In genomic region chr16:56626685-56627084, GRCh38 we compare ENCODE assay signal across 2 cellular contexts.
TF ChIP-seq lines count a peak whose summit lies in the region.

No MANE protein-coding gene starts in this region.

TF ChIP-seq in SK-N-SH, 30 proteins besides CTCF, POLR2A, EP300 and RAD21 (continued from another document):
- TF ChIP-seq ZBTB33 (IDR thresholded peaks at IDR 0.05; ENCODE audit: borderline replicate concordance, low read depth) (no peak), TCF12 (IDR thresholded peaks at IDR 0.05) (no peak), FOXJ3 (CRISPR knock-in tag; IDR thresholded peaks at IDR 0.05) (no peak), NRF1 (IDR thresholded peaks at IDR 0.05; ENCODE audit: low read depth, low read length) (no peak), RFX5 (IDR thresholded peaks at IDR 0.05; ENCODE audit: low read length) (no peak), USF2 (IDR thresholded peaks at IDR 0.05; ENCODE audit: borderline replicate concordance, low read depth, low read length) (no peak), GATA2 (CRISPR knock-in tag; IDR thresholded peaks at IDR 0.05) (no peak), MEF2A (IDR thresholded peaks at IDR 0.05; ENCODE audit: borderline replicate concordance, low read depth) (no peak), TEAD4 (IDR thresholded peaks at IDR 0.05; ENCODE audit: borderline replicate concordance, insufficient read depth) (no peak), SIN3A (IDR thresholded peaks at IDR 0.05; ENCODE audit: borderline replicate concordance, low read depth, low read length) (no peak), NFIC (IDR thresholded peaks at IDR 0.05; ENCODE audit: borderline replicate concordance) (no peak), RXRA (IDR thresholded peaks at IDR 0.05; ENCODE audit: borderline replicate concordance, low read depth) (no peak), TAF1 (IDR thresholded peaks at IDR 0.05; ENCODE audit: borderline replicate concordance, low read depth, low read length) (no peak), SMC3 (IDR thresholded peaks at IDR 0.05; ENCODE audit: low read depth, low read length) (no peak)
- TF ChIP-seq, protein P1, sequence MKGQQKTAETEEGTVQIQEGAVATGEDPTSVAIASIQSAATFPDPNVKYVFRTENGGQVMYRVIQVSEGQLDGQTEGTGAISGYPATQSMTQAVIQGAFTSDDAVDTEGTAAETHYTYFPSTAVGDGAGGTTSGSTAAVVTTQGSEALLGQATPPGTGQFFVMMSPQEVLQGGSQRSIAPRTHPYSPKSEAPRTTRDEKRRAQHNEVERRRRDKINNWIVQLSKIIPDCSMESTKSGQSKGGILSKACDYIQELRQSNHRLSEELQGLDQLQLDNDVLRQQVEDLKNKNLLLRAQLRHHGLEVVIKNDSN (IDR thresholded peaks at IDR 0.05; ENCODE audit: borderline replicate concordance, low read depth), result no peak
- TF ChIP-seq, protein P2, sequence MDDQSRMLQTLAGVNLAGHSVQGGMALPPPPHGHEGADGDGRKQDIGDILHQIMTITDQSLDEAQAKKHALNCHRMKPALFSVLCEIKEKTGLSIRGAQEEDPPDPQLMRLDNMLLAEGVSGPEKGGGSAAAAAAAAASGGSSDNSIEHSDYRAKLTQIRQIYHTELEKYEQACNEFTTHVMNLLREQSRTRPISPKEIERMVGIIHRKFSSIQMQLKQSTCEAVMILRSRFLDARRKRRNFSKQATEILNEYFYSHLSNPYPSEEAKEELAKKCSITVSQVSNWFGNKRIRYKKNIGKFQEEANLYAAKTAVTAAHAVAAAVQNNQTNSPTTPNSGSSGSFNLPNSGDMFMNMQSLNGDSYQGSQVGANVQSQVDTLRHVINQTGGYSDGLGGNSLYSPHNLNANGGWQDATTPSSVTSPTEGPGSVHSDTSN (IDR thresholded peaks at IDR 0.05), result no peak

TF ChIP-seq in SK-N-SH treated with all-trans-retinoic acid at 6 μM for 48 hours, 23 proteins besides CTCF, POLR2A, EP300 and RAD21 (continued from another document):
- no peak for TF ChIP-seq PATZ1 (CRISPR knock-in tag; IDR thresholded peaks at IDR 0.05; ENCODE audit: borderline replicate concordance)
- no peak for TF ChIP-seq ZFP3 (CRISPR knock-in tag; IDR thresholded peaks at IDR 0.05)
- TF ChIP-seq PPARA (CRISPR knock-in tag; IDR thresholded peaks at IDR 0.05; ENCODE audit: borderline replicate concordance), result no peak
- no peak for TF ChIP-seq RARB (CRISPR knock-in tag; IDR thresholded peaks at IDR 0.05)
- TF ChIP-seq, protein P3, sequence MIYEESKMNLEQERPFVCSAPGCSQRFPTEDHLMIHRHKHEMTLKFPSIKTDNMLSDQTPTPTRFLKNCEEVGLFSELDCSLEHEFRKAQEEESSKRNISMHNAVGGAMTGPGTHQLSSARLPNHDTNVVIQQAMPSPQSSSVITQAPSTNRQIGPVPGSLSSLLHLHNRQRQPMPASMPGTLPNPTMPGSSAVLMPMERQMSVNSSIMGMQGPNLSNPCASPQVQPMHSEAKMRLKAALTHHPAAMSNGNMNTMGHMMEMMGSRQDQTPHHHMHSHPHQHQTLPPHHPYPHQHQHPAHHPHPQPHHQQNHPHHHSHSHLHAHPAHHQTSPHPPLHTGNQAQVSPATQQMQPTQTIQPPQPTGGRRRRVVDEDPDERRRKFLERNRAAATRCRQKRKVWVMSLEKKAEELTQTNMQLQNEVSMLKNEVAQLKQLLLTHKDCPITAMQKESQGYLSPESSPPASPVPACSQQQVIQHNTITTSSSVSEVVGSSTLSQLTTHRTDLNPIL (CRISPR knock-in tag; IDR thresholded peaks at IDR 0.05; ENCODE audit: low read depth), result no peak
